In genomic region chr5:139342423-139342723, GRCh38 we compare ENCODE assay signal across 2 cellular contexts.
TF ChIP-seq lines count a peak whose summit lies in the region.

No MANE protein-coding gene starts in this region.

TF ChIP-seq in SK-N-SH, 30 proteins besides CTCF, POLR2A, EP300 and RAD21 (continued from another document):
- no peak for TF ChIP-seq REST (IDR thresholded peaks at IDR 0.05; ENCODE audit: low read depth, low read length)
- TF ChIP-seq MXI1 (IDR thresholded peaks at IDR 0.05; ENCODE audit: low read depth, low read length) = peak; percentile 57; the same call in 1 of the 2 replicates
- TF ChIP-seq GABPA (IDR thresholded peaks at IDR 0.05; ENCODE audit: low read depth) = no peak
- no peak for TF ChIP-seq IRF3 (IDR thresholded peaks at IDR 0.05; ENCODE audit: low read depth, low read length)

TF ChIP-seq in SK-N-SH treated with all-trans-retinoic acid at 6 μM for 48 hours, 23 proteins besides CTCF, POLR2A, EP300 and RAD21 (continued from another document):
- TF ChIP-seq TCF4 (CRISPR knock-in tag; IDR thresholded peaks at IDR 0.05; ENCODE audit: borderline replicate concordance) = no peak
- TF ChIP-seq TSHZ2 (CRISPR knock-in tag; IDR thresholded peaks at IDR 0.05) = no peak
- no peak for TF ChIP-seq ZFP30 (CRISPR knock-in tag; IDR thresholded peaks at IDR 0.05)
- no peak for TF ChIP-seq ESRRG (CRISPR knock-in tag; IDR thresholded peaks at IDR 0.05)
- no peak for TF ChIP-seq PPARA (CRISPR knock-in tag; IDR thresholded peaks at IDR 0.05; ENCODE audit: borderline replicate concordance)
- no peak for TF ChIP-seq ZFP3 (CRISPR knock-in tag; IDR thresholded peaks at IDR 0.05)
- TF ChIP-seq ZNF8 (CRISPR knock-in tag; IDR thresholded peaks at IDR 0.05) = no peak
